In genomic region chr1:198056255-198056654, GRCh38 we compare ENCODE assay signal across 9 cellular contexts.
DNase-seq lines count a peak whose midpoint lies in the region; ATAC-seq, FAIRE-seq and TF ChIP-seq lines count a peak whose summit lies in the region.
"Had no signal": no experiment of that assay in that cellular context is flagged by ENCODE, and none has a peak within 500 bp of the region (broad histone marks: within the 10 kb centered on the region; RNA-seq: fewer than 3 reads in every experiment).

No MANE protein-coding gene starts in this region.

- H3K27me3 Mint-ChIP-seq in endothelial cell (ENCODE audit: unreplicated experiment), result no peaks in the 10 kb centered on the region

- FAIRE-seq in HTR-8/SVneo (lab: Jason Lieb, UNC), result no peak
- FAIRE-seq: TTC549 had no signal

- DNase-seq in AG10803 (ENCODE audit: low read depth), result no peak
- peak; percentile 25 for DNase-seq in HT-29 (ENCODE audit: low spot score)
- peak; percentile 35 for DNase-seq in endothelial cell (ENCODE audit: low spot score)
- DNase-seq in HTR-8/SVneo (ENCODE audit: insufficient read length, low spot score), result no peak
- DNase-seq in LoVo (ENCODE audit: low spot score), result no peak
- DNase-seq in NCI-H2227 treated with DMSO at 0.1 percent for 48 hours (lab: John Stamatoyannopoulos, UW), result no peak

- no peak overlapping the region for H3K4me3 Mint-ChIP-seq in endothelial cell (ENCODE audit: unreplicated experiment)

- H3K4me1 Mint-ChIP-seq in endothelial cell (ENCODE audit: unreplicated experiment), result no peaks in the 10 kb centered on the region

- ATAC-seq in GM18907 (IDR thresholded peaks at IDR 0.05; ENCODE audit: unreplicated experiment) (peak; percentile 82), GM18505 (IDR thresholded peaks at IDR 0.05; ENCODE audit: unreplicated experiment) (no peak)

- no peaks in the 10 kb centered on the region for H3K36me3 Mint-ChIP-seq in endothelial cell (ENCODE audit: low read depth, unreplicated experiment)

- TF ChIP-seq CTCF in AG10803 (conservative IDR thresholded peaks at IDR 0.05; ENCODE audit: low read length), result peak; percentile 24; the same call in 1 of the 2 replicates
- peak; percentile 54 for TF ChIP-seq CTCF in endothelial cell (IDR thresholded peaks at IDR 0.05; ENCODE audit: unreplicated experiment)

- TF ChIP-seq POLR2A in GM18505 (IDR thresholded peaks at IDR 0.05; ENCODE audit: borderline replicate concordance, extremely low read depth, insufficient read depth, insufficient read length), result no peak

- H3K4me3 ChIP-seq in AG10803 (ENCODE audit: low read length), result no peak overlapping the region

- no peak overlapping the region for H3K27ac Mint-ChIP-seq in endothelial cell (ENCODE audit: unreplicated experiment)

- H3K9me3 Mint-ChIP-seq in endothelial cell (ENCODE audit: unreplicated experiment), result no peaks in the 10 kb centered on the region

Comparison
In these comparisons a context has a peak if more than half of its experiments do, and no peak if none do; other contexts are left out.
1. DNase-seq: peak in HT-29 (single experiment) and endothelial cell (single experiment); none in AG10803 (single experiment), HTR-8/SVneo (single experiment), LoVo (single experiment) and NCI-H2227 treated with DMSO at 0.1 percent for 48 hours (single experiment).